2 cellular contexts compared by ENCODE assay signal in the genomic region with DNA sequence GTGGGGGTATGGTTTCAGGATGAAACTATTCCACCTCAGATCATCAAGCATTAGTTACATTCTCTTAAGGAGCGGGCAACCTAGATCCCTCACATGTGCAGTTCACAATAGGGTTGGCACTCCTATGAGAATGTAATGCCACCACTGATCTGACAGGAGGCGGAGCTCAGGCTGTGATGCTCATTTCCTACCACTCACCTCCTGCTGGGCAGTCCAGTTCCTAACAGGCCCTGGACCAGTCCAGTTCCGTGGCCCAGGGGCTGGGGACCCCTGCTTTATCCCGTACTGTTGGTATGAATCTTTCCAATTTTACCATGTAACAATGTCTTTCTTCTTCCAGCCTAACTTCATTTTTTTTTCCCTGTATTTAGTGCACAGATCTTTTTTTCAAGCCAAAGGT.
TF ChIP-seq lines count a peak whose summit lies in the region.

No MANE protein-coding gene starts in this region.

TF ChIP-seq in IMR-90, 13 proteins besides CTCF, POLR2A, EP300 and RAD21:
- TF ChIP-seq CHD1 (IDR thresholded peaks at IDR 0.05; ENCODE audit: low read depth, low read length), result no peak
- TF ChIP-seq MXI1 (IDR thresholded peaks at IDR 0.05; ENCODE audit: borderline replicate concordance, low read depth, low read length), result no peak
- TF ChIP-seq RCOR1 (IDR thresholded peaks at IDR 0.05; ENCODE audit: insufficient replicate concordance, low read length), result no peak
- TF ChIP-seq, protein P1, sequence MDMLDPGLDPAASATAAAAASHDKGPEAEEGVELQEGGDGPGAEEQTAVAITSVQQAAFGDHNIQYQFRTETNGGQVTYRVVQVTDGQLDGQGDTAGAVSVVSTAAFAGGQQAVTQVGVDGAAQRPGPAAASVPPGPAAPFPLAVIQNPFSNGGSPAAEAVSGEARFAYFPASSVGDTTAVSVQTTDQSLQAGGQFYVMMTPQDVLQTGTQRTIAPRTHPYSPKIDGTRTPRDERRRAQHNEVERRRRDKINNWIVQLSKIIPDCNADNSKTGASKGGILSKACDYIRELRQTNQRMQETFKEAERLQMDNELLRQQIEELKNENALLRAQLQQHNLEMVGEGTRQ (IDR thresholded peaks at IDR 0.05; ENCODE audit: low read depth, low read length), result no peak

TF ChIP-seq in K562, 482 proteins besides CTCF, POLR2A, EP300 and RAD21:
- TF ChIP-seq POLR2B (IDR thresholded peaks at IDR 0.05; ENCODE audit: low read depth, partially characterized antibody), result no peak
- TF ChIP-seq EGR1 (conservative IDR thresholded peaks at IDR 0.05), result 0 out of 2 replicates have a peak, but pooled peaks have one; percentile 24
